Comparison of ENCODE assay signal across 14 cellular contexts in genomic region chr9:132857031-132857430, GRCh38. TPM values are rescaled to one million over a fixed set of nuclear protein-coding genes. Genes with fewer than 3 reads are reported as not detected.
DNase-seq lines count a peak whose midpoint lies in the region; ATAC-seq and TF ChIP-seq lines count a peak whose summit lies in the region.
"Had no signal": no experiment of that assay in that cellular context is flagged by ENCODE, and none has a peak within 500 bp of the region (broad histone marks: within the 10 kb centered on the region; RNA-seq: fewer than 3 reads in every experiment).

No MANE protein-coding gene starts in this region.

- intact Hi-C loops in IMR-90 (cut with micrococcal nuclease): no loop called here
- intact Hi-C loops in vagina (cut with DNase I): no loop called here
- intact Hi-C loops in CD8-positive, alpha-beta T cell (cut with DNase I, micrococcal nuclease): no loop called here

- DNase-seq in IMR-90 (peak; percentile 72), fibroblast of lung (ENCODE audit: low read depth in 2 of 2) (peak; percentile 54 to 84), myocyte (ENCODE audit: low read depth) (peak; percentile 31), vagina (ENCODE audit: extremely low spot score in 2 of 2) (peak in 1 of 2 donors; percentile 92), NCI-H2107 (lab: John Stamatoyannopoulos, UW) (no peak), GDM1 (lab: John Stamatoyannopoulos, UW) (no peak)
- no peak for DNase-seq in CD8-positive, alpha-beta T cell
- DNase-seq: activated CD4-positive, CD25-positive, alpha-beta regulatory T cell; naive thymus-derived CD8-positive, alpha-beta T cell; NCI-H524 treated with DMSO at 0.1 percent for 48 hours had no signal

- in situ Hi-C loops in IMR-90 (cut with MboI; ENCODE audit: low sequenced_read_pairs): no loop called here

- POLR2A ChIA-PET in IMR-90 (lab: Charles Lee; ENCODE audit: unreplicated experiment): no interaction called here
- POLR2A ChIA-PET in CD8-positive, alpha-beta T cell (lab: Charles Lee): no interaction called here

- no peak overlapping the region for H4K91ac ChIP-seq in IMR-90 (ENCODE audit: insufficient read depth, low read depth, low read length)

- H3K36me3 Mint-ChIP-seq in CD8-positive, alpha-beta T cell: no peaks in the 10 kb centered on the region
- H3K36me3 Mint-ChIP-seq: naive thymus-derived CD8-positive, alpha-beta T cell had no signal

- H3K56ac ChIP-seq in IMR-90 (ENCODE audit: extremely low read depth, insufficient read depth, low read length): no peak overlapping the region

- H4K20me1 ChIP-seq in IMR-90 (ENCODE audit: insufficient read depth, low read length) (no peaks in the 10 kb centered on the region), fibroblast of lung (ENCODE audit: control insufficient read depth, extremely low read depth, insufficient read depth, low read length) (no peaks in the 10 kb centered on the region)

- CTCF ChIA-PET in IMR-90 (lab: Yijun Ruan, JAX): interaction anchor here (0.6 kb wide), 1 partner anchor 445 kb away, joined by 3 read pairs; no protein-coding TSS in a partner anchor
- CTCF ChIA-PET in CD8-positive, alpha-beta T cell (lab: Charles Lee): no interaction called here

- H3K4me1 Mint-ChIP-seq in CD8-positive, alpha-beta T cell (ENCODE audit: low read depth): peaks cover 5% of the 10 kb centered on the region

- no peak overlapping the region for H2AK9ac ChIP-seq in IMR-90 (replicated peaks; ENCODE audit: low read depth, low read length, poor library complexity)

- H3K4me3 ChIP-seq in IMR-90 (ENCODE audit: insufficient read depth, low read depth, low read length) (no peak overlapping the region), fibroblast of lung (replicated peaks in 1 of 4; ENCODE audit: control extremely low read depth in 1 of 4, insufficient read depth in 1 of 4, low read depth in 3 of 4, low read length in 4 of 4) (no peak overlapping the region), vagina (peak overlapping the region in 1 of 2 donors; percentile 21)
- no peak overlapping the region for H3K4me3 ChIP-seq in CD8-positive, alpha-beta T cell (ENCODE audit: low read depth, low read length)
- H3K4me3 ChIP-seq: SK-N-MC had no signal

- no peaks in the 10 kb centered on the region for H3K9me1 ChIP-seq in IMR-90 (ENCODE audit: insufficient read depth, low read length)

- no peak overlapping the region for H2BK120ac ChIP-seq in IMR-90 (ENCODE audit: low read depth, low read length)

- no peak overlapping the region for H3K4ac ChIP-seq in IMR-90 (ENCODE audit: low read depth, low read length)

- H3K4me1 ChIP-seq in IMR-90 (ENCODE audit: control insufficient read depth, insufficient read depth, low read length): peaks cover 8% of the 10 kb centered on the region; the same call in 1 of the 2 replicates
- H3K4me1 ChIP-seq in fibroblast of lung (ENCODE audit: control insufficient read depth, extremely low read depth, insufficient read depth, low read length): no peaks in the 10 kb centered on the region
- H3K4me1 ChIP-seq in vagina: peaks cover 12% of the 10 kb centered on the region
- H3K4me1 ChIP-seq in CD8-positive, alpha-beta T cell (ENCODE audit: insufficient read depth, low read length): no peaks in the 10 kb centered on the region

- TF ChIP-seq CTCF in IMR-90 (conservative IDR thresholded peaks at IDR 0.05; ENCODE audit: low read depth, low read length) (no peak), fibroblast of lung (conservative IDR thresholded peaks at IDR 0.05 in 1 of 2, IDR thresholded peaks at IDR 0.05 in 1 of 2; ENCODE audit: low read depth in 1 of 2, low read length in 2 of 2) (no peak), vagina (IDR thresholded peaks at IDR 0.05) (no peak)
- no peak for TF ChIP-seq CTCF in CD8-positive, alpha-beta T cell (IDR thresholded peaks at IDR 0.05)

- H2AFZ ChIP-seq in IMR-90 (replicated peaks; ENCODE audit: low read length, poor library complexity) (peak overlapping the region; percentile 69), fibroblast of lung (ENCODE audit: low read length) (no peak overlapping the region)

- no peaks in the 10 kb centered on the region for H3K79me2 ChIP-seq in fibroblast of lung (ENCODE audit: control insufficient read depth, insufficient read depth, low read length)

- no peaks in the 10 kb centered on the region for H3K9me3 ChIP-seq in IMR-90 (ENCODE audit: control insufficient read depth, insufficient read depth, low read length)
- no peaks in the 10 kb centered on the region for H3K9me3 ChIP-seq in fibroblast of lung (ENCODE audit: control insufficient read depth, insufficient read depth, low read depth, low read length)
- no peaks in the 10 kb centered on the region for H3K9me3 ChIP-seq in vagina
- H3K9me3 ChIP-seq in CD8-positive, alpha-beta T cell (ENCODE audit: low read length): no peaks in the 10 kb centered on the region

- H3K14ac ChIP-seq in IMR-90 (replicated peaks; ENCODE audit: low read depth, low read length): no peak overlapping the region

- peaks cover 33% of the 10 kb centered on the region for H3K27me3 ChIP-seq in IMR-90 (ENCODE audit: control insufficient read depth, insufficient read depth, low read length)
- H3K27me3 ChIP-seq in fibroblast of lung (ENCODE audit: control insufficient read depth, insufficient read depth, low read length): peaks cover 5% of the 10 kb centered on the region
- no peaks in the 10 kb centered on the region for H3K27me3 ChIP-seq in vagina
- H3K27me3 ChIP-seq in CD8-positive, alpha-beta T cell (ENCODE audit: insufficient read depth, low read length): no peaks in the 10 kb centered on the region
- H3K27me3 ChIP-seq: dorsolateral prefrontal cortex had no signal

- H4K5ac ChIP-seq in IMR-90 (ENCODE audit: low read depth, low read length): no peak overlapping the region

- no peak overlapping the region for H3K23ac ChIP-seq in IMR-90 (ENCODE audit: low read depth, low read length)

- H2AK5ac ChIP-seq in IMR-90 (ENCODE audit: low read depth, low read length): no peak overlapping the region

- BruUV-seq in IMR-90 (replicated peaks; lab: Mats Ljungman, UMichigan): no TSS peak

- peak; percentile 87 for ATAC-seq in IMR-90 (ENCODE audit: low read depth)
- ATAC-seq in CD8-positive, alpha-beta T cell: no peak
- ATAC-seq: naive thymus-derived CD8-positive, alpha-beta T cell had no signal

- WGBS in IMR-90 (ENCODE audit: extremely low coverage in 2 of 2, insufficient read length in 1 of 2), 2 experiments: no CpG with 5 or more reads among the region's 8 CpGs

- TF ChIP-seq POLR2A in IMR-90 (IDR thresholded peaks at IDR 0.05; ENCODE audit: low read depth, low read length) (no peak), vagina (IDR thresholded peaks at IDR 0.05) (no peak)

- dilution Hi-C loops in IMR-90 (cut with HindIII; ENCODE audit: low sequenced_read_pairs, unreplicated experiment): no loop called here

- TF ChIP-seq RAD21 in IMR-90 (IDR thresholded peaks at IDR 0.05; ENCODE audit: low read length): no peak

- no peak overlapping the region for H3K27ac Mint-ChIP-seq in CD8-positive, alpha-beta T cell
- H3K27ac Mint-ChIP-seq: activated T-helper 2 cell treated with anti-CD3 and anti-CD28 coated beads, Interferon-gamma antibody, Interleukin-2, Interleukin-4, amounts not matched to agents 10 μg/mL and 5 μg/mL and 100 μg/mL, durations not matched to agents 14 hours and 24 hours and 36 hours; stimulated activated naive CD8-positive, alpha-beta T cell treated with anti-CD3 and anti-CD28 coated beads, Interleukin-15, Interleukin-2, amounts not matched to agents 100 ng/mL and 50 ng/mL, for 24 hours had no signal

- H3K9ac ChIP-seq in IMR-90 (ENCODE audit: low read depth, low read length) (no peak overlapping the region), fibroblast of lung (ENCODE audit: insufficient read depth, low read length) (no peak overlapping the region)

- no peaks in the 10 kb centered on the region for H3K36me3 ChIP-seq in IMR-90 (ENCODE audit: control insufficient read depth, insufficient read depth, low read length)
- H3K36me3 ChIP-seq in fibroblast of lung (ENCODE audit: control insufficient read depth, insufficient read depth, low read length): no peaks in the 10 kb centered on the region
- H3K36me3 ChIP-seq in vagina: no peaks in the 10 kb centered on the region
- no peaks in the 10 kb centered on the region for H3K36me3 ChIP-seq in CD8-positive, alpha-beta T cell (ENCODE audit: insufficient read depth, low read length)

- H3K27me3 Mint-ChIP-seq in CD8-positive, alpha-beta T cell (ENCODE audit: low read depth): peaks cover 2% of the 10 kb centered on the region
- H3K27me3 Mint-ChIP-seq: stimulated activated naive CD8-positive, alpha-beta T cell treated with anti-CD3 and anti-CD28 coated beads, Interleukin-15, Interleukin-2, amounts not matched to agents 100 ng/mL and 50 ng/mL, for 24 hours had no signal

- H3K27ac ChIP-seq in IMR-90 (ENCODE audit: insufficient read depth, low read length) (no peak overlapping the region), fibroblast of lung (ENCODE audit: insufficient read depth, low read length) (no peak overlapping the region), vagina (peak overlapping the region; percentile 60)
- H3K27ac ChIP-seq in CD8-positive, alpha-beta T cell (ENCODE audit: low read depth, low read length): no peak overlapping the region
- H3K27ac ChIP-seq: dorsolateral prefrontal cortex, SK-N-MC had no signal

- no peak overlapping the region for H2BK15ac ChIP-seq in IMR-90 (ENCODE audit: low read depth, low read length)

- no peak overlapping the region for H3K18ac ChIP-seq in IMR-90 (ENCODE audit: low read depth, low read length)

- H3K4me2 ChIP-seq in IMR-90 (ENCODE audit: low read depth, low read length): no peak overlapping the region; the same call in 1 of the 2 replicates
- H3K4me2 ChIP-seq in fibroblast of lung (ENCODE audit: extremely low read depth, insufficient read depth, low read length): no peak overlapping the region

- H4K8ac ChIP-seq in IMR-90 (ENCODE audit: low read depth in 2 of 2, low read length in 2 of 2): no peak overlapping the region

- no peak overlapping the region for H2BK20ac ChIP-seq in IMR-90 (ENCODE audit: low read depth, low read length)

- H3K4me3 Mint-ChIP-seq in CD8-positive, alpha-beta T cell: no peak overlapping the region
- H3K4me3 Mint-ChIP-seq: naive thymus-derived CD8-positive, alpha-beta T cell; stimulated activated naive CD8-positive, alpha-beta T cell treated with anti-CD3 and anti-CD28 coated beads, Interleukin-15, Interleukin-2, amounts not matched to agents 100 ng/mL and 50 ng/mL, for 24 hours had no signal

- H3K9me3 Mint-ChIP-seq in CD8-positive, alpha-beta T cell: no peaks in the 10 kb centered on the region
- H3K9me3 Mint-ChIP-seq: activated T-helper 2 cell treated with anti-CD3 and anti-CD28 coated beads, Interferon-gamma antibody, Interleukin-2, Interleukin-4, amounts not matched to agents 10 μg/mL and 5 μg/mL and 100 μg/mL, durations not matched to agents 14 hours and 24 hours and 36 hours; naive thymus-derived CD8-positive, alpha-beta T cell; stimulated activated naive CD8-positive, alpha-beta T cell treated with anti-CD3 and anti-CD28 coated beads, Interleukin-15, Interleukin-2, amounts not matched to agents 100 ng/mL and 50 ng/mL, for 24 hours had no signal

- no peak overlapping the region for H2BK5ac ChIP-seq in IMR-90 (ENCODE audit: low read depth, low read length, poor library complexity, severe bottlenecking)

- H3K79me1 ChIP-seq in IMR-90 (ENCODE audit: low read depth in 1 of 2, low read length in 2 of 2): no peaks in the 10 kb centered on the region

RNA-seq across cellular contexts. Expression of gene AK8, which starts 21.1 kb away (rescaled TPM):
- total RNA-seq in IMR-90 (2012; rRNA removed): under 0.01 TPM in 2 replicates
- 0.09 and 0.19 TPM in 2 replicates for polyA plus RNA-seq in IMR-90 (2012; rRNA removed)
- polyA plus RNA-seq in IMR-90 (2012; cell fraction: cytosol; rRNA removed): 0.09 and 0.13 TPM in 2 replicates
- polyA plus RNA-seq in IMR-90 (2012; cell fraction: nucleus; rRNA removed; ENCODE audit: low replicate concordance): 0.14 and 0.15 TPM in 2 replicates
- total RNA-seq in fibroblast of lung: 0.17 and 0.26 TPM in 2 replicates
- polyA plus RNA-seq in fibroblast of lung: 0.25 and 0.50 TPM in 2 replicates
- polyA plus RNA-seq in fibroblast of lung (2012): 0.16 and 0.28 TPM in 2 replicates
- polyA minus RNA-seq in fibroblast of lung (ENCODE audit: low replicate concordance): not detected in 2 replicates
- total RNA-seq in myocyte: 0.13 and 0.16 TPM in 2 replicates
- 0.59 TPM for polyA plus RNA-seq in myocyte (2012)
- 0.25 TPM for total RNA-seq in vagina
- not detected for total RNA-seq in CD8-positive, alpha-beta T cell
- total RNA-seq: activated T-helper 2 cell treated with anti-CD3 and anti-CD28 coated beads, Interferon-gamma antibody, Interleukin-2, Interleukin-4, amounts not matched to agents 10 μg/mL and 5 μg/mL and 100 μg/mL, durations not matched to agents 14 hours and 24 hours and 36 hours; naive thymus-derived CD8-positive, alpha-beta T cell had no signal

RNA-seq across cellular contexts. Expression of gene SPACA9, which starts 21.7 kb away (rescaled TPM):
- total RNA-seq in IMR-90 (2012; rRNA removed) (0.90 and 1.1 TPM in 2 replicates), fibroblast of lung (3.1 and 4.3 TPM in 2 replicates), myocyte (1.7 and 3.5 TPM in 2 replicates), vagina (2.7 TPM)
- polyA plus RNA-seq in IMR-90 (2012; rRNA removed) (4.3 and 4.9 TPM in 2 replicates), fibroblast of lung (3.9 and 4.4 TPM in 2 replicates)
- 4.5 and 5.6 TPM in 2 replicates for polyA plus RNA-seq in IMR-90 (2012; cell fraction: cytosol; rRNA removed)
- 3.6 and 3.9 TPM in 2 replicates for polyA plus RNA-seq in IMR-90 (2012; cell fraction: nucleus; rRNA removed; ENCODE audit: low replicate concordance)
- 5.5 and 6.4 TPM in 2 replicates for polyA plus RNA-seq in fibroblast of lung (2012)
- polyA minus RNA-seq in fibroblast of lung (ENCODE audit: low replicate concordance): 14.4 and 27.1 TPM in 2 replicates
- polyA plus RNA-seq in myocyte (2012): 11.9 TPM
- total RNA-seq in CD8-positive, alpha-beta T cell: under 1 TPM; 0.27 to 0.64 TPM

Comparison
In these comparisons a context has a peak if more than half of its experiments do, and no peak if none do; other contexts are left out.
1. DNase-seq: peak in IMR-90 (single experiment), fibroblast of lung (2 of 2) and myocyte (single experiment); none in NCI-H2107 (single experiment), GDM1 (single experiment) and CD8-positive, alpha-beta T cell (0 of 7).